In genomic region chr17:79038545-79039135, GRCh38 we compare ENCODE assay signal across 11 cellular contexts. TPM values are rescaled to one million over a fixed set of nuclear protein-coding genes. Genes with fewer than 3 reads are reported as not detected.
A peak's percentile ranks its signal among the peaks of the same experiment; 100 is the strongest.
DNase-seq lines count a peak whose midpoint lies in the region; ATAC-seq, FAIRE-seq and TF ChIP-seq lines count a peak whose summit lies in the region.
"Had no signal": no experiment of that assay in that cellular context is flagged by ENCODE, and none has a peak within 500 bp of the region (broad histone marks: within the 10 kb centered on the region; RNA-seq: fewer than 3 reads in every experiment).

No MANE protein-coding gene starts in this region.

- TF ChIP-seq POLR2A in HepG2 (IDR thresholded peaks at IDR 0.05; ENCODE audit: insufficient read depth in 1 of 2, low read depth in 2 of 2, low read length in 2 of 2) (no peak), vagina (IDR thresholded peaks at IDR 0.05) (no peak)

- no peaks in the 10 kb centered on the region for H3K27me3 Mint-ChIP-seq in activated T-cell treated with anti-CD3 and anti-CD28 coated beads, Interleukin-2, amount 50 U/mL, for 72 hours (ENCODE audit: low read depth)
- H3K27me3 Mint-ChIP-seq: stimulated activated naive CD8-positive, alpha-beta T cell treated with anti-CD3 and anti-CD28 coated beads, Interleukin-15, Interleukin-2, amounts not matched to agents 100 ng/mL and 50 ng/mL, for 24 hours had no signal

- H3K4me1 Mint-ChIP-seq in activated T-cell treated with anti-CD3 and anti-CD28 coated beads, Interleukin-2, amount 50 U/mL, for 72 hours (ENCODE audit: low read depth): no peaks in the 10 kb centered on the region

- peaks cover 12 to 39% of the 10 kb centered on the region in 2 experiments; a peak in 4 of 5 replicates for H3K27me3 ChIP-seq in HepG2 (ENCODE audit: control insufficient read depth in 1 of 2, insufficient read depth in 2 of 2, low read length in 2 of 2)
- H3K27me3 ChIP-seq in vagina: no peaks in the 10 kb centered on the region
- H3K27me3 ChIP-seq: BLaER1 had no signal

- FAIRE-seq in HepG2 (lab: Jason Lieb, UNC): no peak

- TF ChIP-seq EP300 in HepG2 (IDR thresholded peaks at IDR 0.05; ENCODE audit: low read depth in 2 of 2, low read length in 2 of 2) (no peak), HepG2 (CRISPR knock-in tag; IDR thresholded peaks at IDR 0.05; ENCODE audit: borderline replicate concordance) (no peak)

- POLR2A ChIA-PET in HepG2 (lab: Yijun Ruan, JAX): interaction anchor here (8.8 kb wide), 1 partner anchor 12 kb away, joined by 127 read pairs; no protein-coding TSS in a partner anchor

- H3K36me3 ChIP-seq in HepG2 (replicated peaks in 1 of 2; ENCODE audit: control insufficient read depth in 1 of 2, insufficient read depth in 2 of 2, low read length in 2 of 2) (no peaks in the 10 kb centered on the region), vagina (no peaks in the 10 kb centered on the region)
- H3K36me3 ChIP-seq: BLaER1 had no signal

- in situ Hi-C loops in HepG2 (cut with HindIII; ENCODE audit: extremely low pct_ligation_motif_present, low pct_unique_long_range_greater_than_20kb): no loop called here

- no peaks in the 10 kb centered on the region for H4K20me1 ChIP-seq in HepG2 (ENCODE audit: insufficient read depth, low read length)
- H4K20me1 ChIP-seq: BLaER1 had no signal

- no peaks in the 10 kb centered on the region for H3K9me3 ChIP-seq in HepG2 (ENCODE audit: low read length)
- no peaks in the 10 kb centered on the region for H3K9me3 ChIP-seq in vagina
- H3K9me3 ChIP-seq: BLaER1 had no signal

- BruUV-seq in HepG2 (replicated peaks; lab: Mats Ljungman, UMichigan): no TSS peak

- CTCF ChIA-PET in HepG2 (lab: Yijun Ruan, JAX; ENCODE audit: low intra/inter-chr PET ratio, low total read pairs): interaction anchor here (2.0 kb wide), 1 partner anchor 19 kb away, joined by 6 read pairs; no protein-coding TSS in a partner anchor

- TF ChIP-seq CTCF in cardiac fibroblast (IDR thresholded peaks at IDR 0.05; ENCODE audit: low read depth, low read length) (no peak), HepG2 (CRISPR knock-in tag; IDR thresholded peaks at IDR 0.05) (no peak), vagina (IDR thresholded peaks at IDR 0.05) (no peak)

- H3K9me3 Mint-ChIP-seq in activated T-cell treated with anti-CD3 and anti-CD28 coated beads, Interleukin-2, amount 50 U/mL, for 72 hours: peaks cover 1 to 5% of the 10 kb centered on the region in 2 donors
- H3K9me3 Mint-ChIP-seq: stimulated activated naive CD8-positive, alpha-beta T cell treated with anti-CD3 and anti-CD28 coated beads, Interleukin-15, Interleukin-2, amounts not matched to agents 100 ng/mL and 50 ng/mL, for 24 hours had no signal

- TF ChIP-seq RAD21 in HepG2 (CRISPR knock-in tag; IDR thresholded peaks at IDR 0.05): no peak

- H3K4me3 ChIP-seq in cardiac fibroblast (replicated peaks in 1 of 2; ENCODE audit: low read depth in 2 of 2, low read length in 2 of 2): no peak overlapping the region
- no peak overlapping the region for H3K4me3 ChIP-seq in HepG2 (replicated peaks in 1 of 3; ENCODE audit: insufficient read depth in 1 of 3, low read depth in 2 of 3, low read length in 3 of 3)
- no peak overlapping the region for H3K4me3 ChIP-seq in vagina
- H3K4me3 ChIP-seq: BLaER1 had no signal

- 28% methylated on average over 8 of the region's 8 CpGs for WGBS in HepG2 (ENCODE audit: low lambda C conversion rate)

- peak; percentile 45 to 72 for ATAC-seq in activated T-cell treated with anti-CD3 and anti-CD28 coated beads, Interleukin-2, amount 50 U/mL, for 72 hours (replicated peaks in 1 of 2)
- ATAC-seq in HepG2 (no peak), HG02884 (IDR thresholded peaks at IDR 0.05; ENCODE audit: unreplicated experiment) (no peak)

- no peak overlapping the region for H2AFZ ChIP-seq in HepG2 (ENCODE audit: low read length)

- no peaks in the 10 kb centered on the region for H3K79me2 ChIP-seq in HepG2 (ENCODE audit: insufficient read depth, low read length)

- H3K9ac ChIP-seq in HepG2 (ENCODE audit: insufficient read depth, low read depth, low read length): no peak overlapping the region
- H3K9ac ChIP-seq: BLaER1 had no signal

- peaks cover 16% of the 10 kb centered on the region for H3K4me1 ChIP-seq in HepG2 (ENCODE audit: insufficient read depth, low read length)
- H3K4me1 ChIP-seq in vagina: peaks cover 30% of the 10 kb centered on the region

- no peaks in the 10 kb centered on the region for H3K36me3 Mint-ChIP-seq in activated T-cell treated with anti-CD3 and anti-CD28 coated beads, Interleukin-2, amount 50 U/mL, for 72 hours (ENCODE audit: insufficient read depth in 2 of 2)

- H3K27ac ChIP-seq in HepG2 (ENCODE audit: extremely low read length, insufficient read depth, low read length) (no peak overlapping the region), vagina (peak overlapping the region; percentile 44)
- H3K27ac ChIP-seq: BLaER1 had no signal

- DNase-seq in activated T-cell treated with anti-CD3 and anti-CD28 coated beads, Interleukin-2, amount 50 U/mL, for 72 hours: no peak
- no peak for DNase-seq in activated T-cell treated with anti-CD3 and anti-CD28 coated beads, Interleukin-2, amount 50 U/mL, for 48 hours
- DNase-seq in cardiac fibroblast (ENCODE audit: low read depth in 2 of 2) (peak; percentile 99), HepG2 (ENCODE audit: low spot score) (no peak), vagina (ENCODE audit: extremely low spot score in 2 of 2) (peak in 1 of 2 donors; percentile 97)
- DNase-seq in stimulated activated naive CD4-positive, alpha-beta T cell (lab: John Stamatoyannopoulos, UW): no peak
- no peak for DNase-seq in stimulated activated CD4-positive, alpha-beta T cell treated with anti-CD3 and anti-CD28 coated beads, Interleukin-2, amount 100 ng/mL, for 24 hours
- DNase-seq: SHP77 treated with DMSO at 0.1 percent for 48 hours had no signal

- H3K4me3 Mint-ChIP-seq in activated T-cell treated with anti-CD3 and anti-CD28 coated beads, Interleukin-2, amount 50 U/mL, for 72 hours: no peak overlapping the region
- H3K4me3 Mint-ChIP-seq: stimulated activated naive CD8-positive, alpha-beta T cell treated with anti-CD3 and anti-CD28 coated beads, Interleukin-15, Interleukin-2, amounts not matched to agents 100 ng/mL and 50 ng/mL, for 24 hours had no signal

- intact Hi-C loops in HepG2 (cut with micrococcal nuclease; ENCODE audit: unreplicated experiment) (no loop called here), vagina (cut with DNase I) (no loop called here)

- no peak overlapping the region for H3K4me2 ChIP-seq in HepG2 (ENCODE audit: low read depth, low read length)
- H3K4me2 ChIP-seq: BLaER1 had no signal

- H3K27ac Mint-ChIP-seq in activated T-cell treated with anti-CD3 and anti-CD28 coated beads, Interleukin-2, amount 50 U/mL, for 72 hours: no peak overlapping the region
- H3K27ac Mint-ChIP-seq: stimulated activated naive CD8-positive, alpha-beta T cell treated with anti-CD3 and anti-CD28 coated beads, Interleukin-15, Interleukin-2, amounts not matched to agents 100 ng/mL and 50 ng/mL, for 24 hours had no signal

RNA-seq across cellular contexts. Expression of gene C1QTNF1, which starts 14.7 kb away (rescaled TPM):
- total RNA-seq in activated T-cell treated with anti-CD3 and anti-CD28 coated beads, Interleukin-2, amount 50 U/mL, for 72 hours: under 1 TPM; 0.31 to 0.88 TPM
- total RNA-seq in HepG2 (2016; rRNA removed; fragmentation: Illumina TruSeq; extraction: Trizol): 0.18 and 0.36 TPM in 2 replicates
- 0.30 TPM in 1 of 2 replicates, not detected in the other for total RNA-seq in HepG2 (2016; cell fraction: cytosol; rRNA removed; fragmentation: Illumina TruSeq; extraction: Trizol; ENCODE audit: low read depth)
- 0.10 and 0.58 TPM in 2 replicates for total RNA-seq in HepG2 (2016; cell fraction: insoluble cytoplasmic fraction; rRNA removed; fragmentation: Illumina TruSeq; extraction: Trizol)
- 0.06 and 0.31 TPM in 2 replicates for total RNA-seq in HepG2 (2016; cell fraction: membrane; rRNA removed; fragmentation: Illumina TruSeq; extraction: Trizol)
- 0.56 and 0.90 TPM in 2 replicates for total RNA-seq in HepG2 (2016; cell fraction: nucleus; rRNA removed; fragmentation: Illumina TruSeq; extraction: Trizol)
- 0.86 and 2.1 TPM in 2 replicates for polyA plus RNA-seq in HepG2 (2011; rRNA removed)
- 0.94 and 1.2 TPM in 2 replicates for polyA plus RNA-seq in HepG2 (2011; cell fraction: cytosol; rRNA removed)
- 1.4 TPM in 2 replicates for polyA plus RNA-seq in HepG2 (2011; cell fraction: nucleus; rRNA removed)
- 1.0 and 1.5 TPM in 2 replicates for polyA plus RNA-seq in HepG2 (2012)
- polyA plus RNA-seq in HepG2 (2016; cell fraction: cytosol; fragmentation: Illumina TruSeq; extraction: Trizol; ENCODE audit: low read depth): 0.08 TPM in 1 of 2 replicates, not detected in the other
- polyA plus RNA-seq in HepG2 (2016; cell fraction: insoluble cytoplasmic fraction; fragmentation: Illumina TruSeq; extraction: Trizol; ENCODE audit: low read depth): 0.12 and 0.25 TPM in 2 replicates
- polyA plus RNA-seq in HepG2 (2016; cell fraction: membrane; fragmentation: Illumina TruSeq; extraction: Trizol; ENCODE audit: low read depth): 0.09 and 0.17 TPM in 2 replicates
- 0.45 and 0.55 TPM in 2 replicates for polyA plus RNA-seq in HepG2 (2016; cell fraction: nucleus; fragmentation: Illumina TruSeq; extraction: Trizol; ENCODE audit: insufficient read depth, low read depth)
- 2.2 TPM in 1 of 2 replicates, not detected in the other for polyA minus RNA-seq in HepG2 (2011; rRNA and poly(A)+ RNA removed; ENCODE audit: low replicate concordance)
- polyA minus RNA-seq in HepG2 (2011; cell fraction: cytosol; rRNA and poly(A)+ RNA removed): 0.59 and 0.70 TPM in 2 replicates
- 1.6 and 2.2 TPM in 2 replicates for polyA minus RNA-seq in HepG2 (2011; cell fraction: nucleus; rRNA and poly(A)+ RNA removed)
- 30.7 TPM for total RNA-seq in vagina

RNA-seq across cellular contexts. Expression of gene CANT1, which starts 29.1 kb away (rescaled TPM):
- 10 to 100 TPM; 52.9 to 58.1 TPM for total RNA-seq in activated T-cell treated with anti-CD3 and anti-CD28 coated beads, Interleukin-2, amount 50 U/mL, for 72 hours
- total RNA-seq in HepG2 (2016; rRNA removed; fragmentation: Illumina TruSeq; extraction: Trizol) (24.9 and 34.1 TPM in 2 replicates), vagina (23.1 TPM)
- total RNA-seq in HepG2 (2016; cell fraction: cytosol; rRNA removed; fragmentation: Illumina TruSeq; extraction: Trizol; ENCODE audit: low read depth): 4.7 and 7.2 TPM in 2 replicates
- total RNA-seq in HepG2 (2016; cell fraction: insoluble cytoplasmic fraction; rRNA removed; fragmentation: Illumina TruSeq; extraction: Trizol): 22.7 and 35.6 TPM in 2 replicates
- total RNA-seq in HepG2 (2016; cell fraction: membrane; rRNA removed; fragmentation: Illumina TruSeq; extraction: Trizol): 18.3 and 22.7 TPM in 2 replicates
- total RNA-seq in HepG2 (2016; cell fraction: nucleus; rRNA removed; fragmentation: Illumina TruSeq; extraction: Trizol): 34.4 and 36.1 TPM in 2 replicates
- polyA plus RNA-seq in HepG2 (2011; rRNA removed): 42.1 and 42.6 TPM in 2 replicates
- 32.0 and 42.2 TPM in 2 replicates for polyA plus RNA-seq in HepG2 (2011; cell fraction: cytosol; rRNA removed)
- 39.8 and 43.1 TPM in 2 replicates for polyA plus RNA-seq in HepG2 (2011; cell fraction: nucleus; rRNA removed)
- polyA plus RNA-seq in HepG2 (2012): 25.0 and 32.7 TPM in 2 replicates
- polyA plus RNA-seq in HepG2 (2016; cell fraction: cytosol; fragmentation: Illumina TruSeq; extraction: Trizol; ENCODE audit: low read depth): 5.6 TPM in 2 replicates
- 23.0 and 24.4 TPM in 2 replicates for polyA plus RNA-seq in HepG2 (2016; cell fraction: insoluble cytoplasmic fraction; fragmentation: Illumina TruSeq; extraction: Trizol; ENCODE audit: low read depth)
- polyA plus RNA-seq in HepG2 (2016; cell fraction: membrane; fragmentation: Illumina TruSeq; extraction: Trizol; ENCODE audit: low read depth): 13.8 and 16.2 TPM in 2 replicates
- 44.9 and 45.4 TPM in 2 replicates for polyA plus RNA-seq in HepG2 (2016; cell fraction: nucleus; fragmentation: Illumina TruSeq; extraction: Trizol; ENCODE audit: insufficient read depth, low read depth)
- polyA minus RNA-seq in HepG2 (2011; rRNA and poly(A)+ RNA removed; ENCODE audit: low replicate concordance): 46.8 and 73.3 TPM in 2 replicates
- polyA minus RNA-seq in HepG2 (2011; cell fraction: cytosol; rRNA and poly(A)+ RNA removed): 34.5 and 40.3 TPM in 2 replicates
- polyA minus RNA-seq in HepG2 (2011; cell fraction: nucleus; rRNA and poly(A)+ RNA removed): 27.8 and 31.3 TPM in 2 replicates

RNA-seq across cellular contexts. Expression of gene ENGASE, which starts 36.0 kb away (rescaled TPM):
- 10 to 100 TPM; 51.4 to 53.0 TPM for total RNA-seq in activated T-cell treated with anti-CD3 and anti-CD28 coated beads, Interleukin-2, amount 50 U/mL, for 72 hours
- total RNA-seq in HepG2 (2016; rRNA removed; fragmentation: Illumina TruSeq; extraction: Trizol) (2.8 and 10.6 TPM in 2 replicates), vagina (13.8 TPM)
- total RNA-seq in HepG2 (2016; cell fraction: cytosol; rRNA removed; fragmentation: Illumina TruSeq; extraction: Trizol; ENCODE audit: low read depth): 10.9 and 11.3 TPM in 2 replicates
- total RNA-seq in HepG2 (2016; cell fraction: insoluble cytoplasmic fraction; rRNA removed; fragmentation: Illumina TruSeq; extraction: Trizol): 2.1 and 11.0 TPM in 2 replicates
- 4.0 and 4.4 TPM in 2 replicates for total RNA-seq in HepG2 (2016; cell fraction: membrane; rRNA removed; fragmentation: Illumina TruSeq; extraction: Trizol)
- total RNA-seq in HepG2 (2016; cell fraction: nucleus; rRNA removed; fragmentation: Illumina TruSeq; extraction: Trizol): 17.7 and 21.9 TPM in 2 replicates
- 18.1 and 30.3 TPM in 2 replicates for polyA plus RNA-seq in HepG2 (2011; rRNA removed)
- 4.4 and 5.4 TPM in 2 replicates for polyA plus RNA-seq in HepG2 (2011; cell fraction: cytosol; rRNA removed)
- polyA plus RNA-seq in HepG2 (2011; cell fraction: nucleus; rRNA removed): 327 and 364 TPM in 2 replicates
- polyA plus RNA-seq in HepG2 (2012): 25.6 and 35.5 TPM in 2 replicates
- 0.50 and 0.71 TPM in 2 replicates for polyA plus RNA-seq in HepG2 (2016; cell fraction: cytosol; fragmentation: Illumina TruSeq; extraction: Trizol; ENCODE audit: low read depth)
- polyA plus RNA-seq in HepG2 (2016; cell fraction: insoluble cytoplasmic fraction; fragmentation: Illumina TruSeq; extraction: Trizol; ENCODE audit: low read depth): 3.3 and 4.0 TPM in 2 replicates
- polyA plus RNA-seq in HepG2 (2016; cell fraction: membrane; fragmentation: Illumina TruSeq; extraction: Trizol; ENCODE audit: low read depth): 1.3 and 1.4 TPM in 2 replicates
- polyA plus RNA-seq in HepG2 (2016; cell fraction: nucleus; fragmentation: Illumina TruSeq; extraction: Trizol; ENCODE audit: insufficient read depth, low read depth): 64.3 and 73.5 TPM in 2 replicates
- 27.1 and 30.9 TPM in 2 replicates for polyA minus RNA-seq in HepG2 (2011; rRNA and poly(A)+ RNA removed; ENCODE audit: low replicate concordance)
- polyA minus RNA-seq in HepG2 (2011; cell fraction: cytosol; rRNA and poly(A)+ RNA removed): 4.3 and 5.1 TPM in 2 replicates
- 56.1 and 79.6 TPM in 2 replicates for polyA minus RNA-seq in HepG2 (2011; cell fraction: nucleus; rRNA and poly(A)+ RNA removed)

RNA-seq across cellular contexts. Expression of gene LGALS3BP, which starts 58.9 kb away (rescaled TPM):
- 10 to 100 TPM; 23.1 to 28.2 TPM for total RNA-seq in activated T-cell treated with anti-CD3 and anti-CD28 coated beads, Interleukin-2, amount 50 U/mL, for 72 hours
- total RNA-seq in HepG2 (2016; rRNA removed; fragmentation: Illumina TruSeq; extraction: Trizol) (116 and 332 TPM in 2 replicates), vagina (488 TPM)
- total RNA-seq in HepG2 (2016; cell fraction: cytosol; rRNA removed; fragmentation: Illumina TruSeq; extraction: Trizol; ENCODE audit: low read depth): 62.3 and 63.4 TPM in 2 replicates
- total RNA-seq in HepG2 (2016; cell fraction: insoluble cytoplasmic fraction; rRNA removed; fragmentation: Illumina TruSeq; extraction: Trizol): 116 and 342 TPM in 2 replicates
- 57.6 and 60.1 TPM in 2 replicates for total RNA-seq in HepG2 (2016; cell fraction: membrane; rRNA removed; fragmentation: Illumina TruSeq; extraction: Trizol)
- 311 and 384 TPM in 2 replicates for total RNA-seq in HepG2 (2016; cell fraction: nucleus; rRNA removed; fragmentation: Illumina TruSeq; extraction: Trizol)
- 137 and 185 TPM in 2 replicates for polyA plus RNA-seq in HepG2 (2011; rRNA removed)
- 89.4 and 111 TPM in 2 replicates for polyA plus RNA-seq in HepG2 (2011; cell fraction: cytosol; rRNA removed)
- polyA plus RNA-seq in HepG2 (2011; cell fraction: nucleus; rRNA removed): 667 and 704 TPM in 2 replicates
- polyA plus RNA-seq in HepG2 (2012): 341 and 458 TPM in 2 replicates
- 36.8 and 37.2 TPM in 2 replicates for polyA plus RNA-seq in HepG2 (2016; cell fraction: cytosol; fragmentation: Illumina TruSeq; extraction: Trizol; ENCODE audit: low read depth)
- 103 and 140 TPM in 2 replicates for polyA plus RNA-seq in HepG2 (2016; cell fraction: insoluble cytoplasmic fraction; fragmentation: Illumina TruSeq; extraction: Trizol; ENCODE audit: low read depth)
- polyA plus RNA-seq in HepG2 (2016; cell fraction: membrane; fragmentation: Illumina TruSeq; extraction: Trizol; ENCODE audit: low read depth): 41.5 and 48.5 TPM in 2 replicates
- polyA plus RNA-seq in HepG2 (2016; cell fraction: nucleus; fragmentation: Illumina TruSeq; extraction: Trizol; ENCODE audit: insufficient read depth, low read depth): 669 and 711 TPM in 2 replicates
- 165 and 565 TPM in 2 replicates for polyA minus RNA-seq in HepG2 (2011; rRNA and poly(A)+ RNA removed; ENCODE audit: low replicate concordance)
- polyA minus RNA-seq in HepG2 (2011; cell fraction: cytosol; rRNA and poly(A)+ RNA removed): 316 and 377 TPM in 2 replicates
- polyA minus RNA-seq in HepG2 (2011; cell fraction: nucleus; rRNA and poly(A)+ RNA removed): 112 and 148 TPM in 2 replicates

Comparison
In these comparisons a context has a peak if more than half of its experiments do, and no peak if none do; other contexts are left out.
1. ATAC-seq: peak in activated T-cell treated with anti-CD3 and anti-CD28 coated beads, Interleukin-2, amount 50 U/mL, for 72 hours (2 of 2); none in HepG2 (single experiment) and HG02884 (single experiment).
2. DNase-seq: peak in cardiac fibroblast (2 of 2); none in activated T-cell treated with anti-CD3 and anti-CD28 coated beads, Interleukin-2, amount 50 U/mL, for 72 hours (0 of 2), activated T-cell treated with anti-CD3 and anti-CD28 coated beads, Interleukin-2, amount 50 U/mL, for 48 hours (0 of 2), HepG2 (single experiment), stimulated activated naive CD4-positive, alpha-beta T cell (0 of 6) and stimulated activated CD4-positive, alpha-beta T cell treated with anti-CD3 and anti-CD28 coated beads, Interleukin-2, amount 100 ng/mL, for 24 hours (0 of 2).
3. RNA of gene C1QTNF1, which starts 14.7 kb away (total RNA-seq): 30.7 TPM in vagina (single experiment); 0.31 to 0.88 TPM in activated T-cell treated with anti-CD3 and anti-CD28 coated beads, Interleukin-2, amount 50 U/mL, for 72 hours and 0.06 to 0.90 TPM in HepG2; every median in the first group is over 10 times any median in the second.